ENCODE assay signal across 8 cellular contexts in genomic region chr14:94180655-94181271, GRCh38. TPM values are rescaled to one million over a fixed set of nuclear protein-coding genes. Genes with fewer than 3 reads are reported as not detected.
DNase-seq lines count a peak whose midpoint lies in the region; ATAC-seq and TF ChIP-seq lines count a peak whose summit lies in the region.

No MANE protein-coding gene starts in this region.

- DNase-seq in DMS 273 treated with DMSO at 0.1 percent for 48 hours (lab: John Stamatoyannopoulos, UW) (peak; percentile 20), HT1080 (ENCODE audit: low read depth) (peak; percentile 75), RPMI7951 (ENCODE audit: low read depth) (peak; percentile 41), dedifferentiated amniotic fluid mesenchymal stem cell (ENCODE audit: extremely low spot score) (peak; percentile 82), lung (ENCODE audit: low spot score) (no peak), AG08396 (ENCODE audit: low spot score) (no peak), H7 (no peak)

- H3K36me3 ChIP-seq in lung (ENCODE audit: control insufficient read depth in 2 of 2, insufficient read depth in 2 of 2, low read length in 2 of 2) (no peaks in the 10 kb centered on the region), H7 (replicated peaks; ENCODE audit: control insufficient read depth, insufficient read depth, low read length) (no peaks in the 10 kb centered on the region)

- ATAC-seq in GM18907 (IDR thresholded peaks at IDR 0.05; ENCODE audit: unreplicated experiment) (peak; percentile 69), lung (ENCODE audit: insufficient read depth, low FRiP score) (peak; percentile 62)

- H3K9me3 ChIP-seq in lung (ENCODE audit: control insufficient read depth in 2 of 2, insufficient read depth in 1 of 2, low read length in 1 of 2): no peaks in the 10 kb centered on the region

- H3K27ac ChIP-seq in lung (ENCODE audit: low read depth in 1 of 2, low read length in 1 of 2): no peak overlapping the region

- peak; percentile 53 for TF ChIP-seq CTCF in lung (IDR thresholded peaks at IDR 0.05; ENCODE audit: control extremely low read depth, extremely low read depth)

- H3K4me1 ChIP-seq in lung (ENCODE audit: control insufficient read depth in 2 of 2, insufficient read depth in 2 of 2, low read length in 2 of 2): no peaks in the 10 kb centered on the region

- H3K27me3 ChIP-seq in lung (ENCODE audit: control insufficient read depth, insufficient read depth): no peaks in the 10 kb centered on the region
- H3K27me3 ChIP-seq in H7 (ENCODE audit: control insufficient read depth, insufficient read depth, low read length): peaks cover 8% of the 10 kb centered on the region

- H3K4me3 ChIP-seq in lung: no peak overlapping the region
- no peak overlapping the region for H3K4me3 ChIP-seq in H7 (ENCODE audit: insufficient read depth, low read depth, low read length)

- 9 to 12% methylated on average over 4 of the region's 4 CpGs for WGBS in lung, 2 donors

RNA-seq across cellular contexts. Expression of gene PPP4R4, which starts 6.6 kb away (rescaled TPM):
- total RNA-seq in HT1080 (2014; rRNA removed; shearing (Covaris generic)): 2.0 and 8.8 TPM in 2 replicates
- 3.5 and 4.3 TPM in 2 replicates for polyA plus RNA-seq in HT1080 (2015; cell fraction: cytosol; rRNA removed)
- polyA plus RNA-seq in HT1080 (2015; cell fraction: nucleus; rRNA removed): 4.2 and 5.7 TPM in 2 replicates
- total RNA-seq in RPMI7951 (2014; rRNA removed; shearing (Covaris generic)): 0.36 and 0.39 TPM in 2 replicates
- 10 to 100 TPM in 1 of 2 donors, 1 to 10 TPM in 1; 5.3 to 25.9 TPM for total RNA-seq in lung
- 1 to 10 TPM; 1.6 to 2.3 TPM for polyA plus RNA-seq in lung
- total RNA-seq in H7 (2014; rRNA removed; shearing (Covaris generic)): 2.3 and 3.0 TPM in 2 replicates

RNA-seq across cellular contexts. Expression of gene IFI27L2, which starts 51.4 kb away (rescaled TPM):
- total RNA-seq in HT1080 (2014; rRNA removed; shearing (Covaris generic)): 35.8 and 57.6 TPM in 2 replicates
- 63.4 and 77.5 TPM in 2 replicates for polyA plus RNA-seq in HT1080 (2015; cell fraction: cytosol; rRNA removed)
- 26.0 and 37.5 TPM in 2 replicates for polyA plus RNA-seq in HT1080 (2015; cell fraction: nucleus; rRNA removed)
- 190 and 212 TPM in 2 replicates for total RNA-seq in RPMI7951 (2014; rRNA removed; shearing (Covaris generic))
- total RNA-seq in lung: 10 to 100 TPM; 27.2 to 38.9 TPM
- polyA plus RNA-seq in lung: 100 to 1,000 TPM; 108 to 127 TPM
- total RNA-seq in H7 (2014; rRNA removed; shearing (Covaris generic)): 25.6 and 26.3 TPM in 2 replicates

Comparison
In these comparisons a context has a peak if more than half of its experiments do, and no peak if none do; other contexts are left out.
1. DNase-seq: peak in DMS 273 treated with DMSO at 0.1 percent for 48 hours (single experiment), HT1080 (single experiment), RPMI7951 (single experiment) and dedifferentiated amniotic fluid mesenchymal stem cell (single experiment); none in lung (single experiment), AG08396 (single experiment) and H7 (single experiment).